In genomic region chr3:114809668-114810413, GRCh38 we compare ENCODE assay signal across 11 cellular contexts.
A peak's percentile ranks its signal among the peaks of the same experiment; 100 is the strongest.
DNase-seq lines count a peak whose midpoint lies in the region; ATAC-seq and TF ChIP-seq lines count a peak whose summit lies in the region.
"Had no signal": no experiment of that assay in that cellular context is flagged by ENCODE, and none has a peak within 500 bp of the region (broad histone marks: within the 10 kb centered on the region; RNA-seq: fewer than 3 reads in every experiment).

No MANE protein-coding gene starts in this region.

- no peaks in the 10 kb centered on the region for H3K36me3 ChIP-seq in upper lobe of left lung
- H3K36me3 ChIP-seq: heart right ventricle, thoracic aorta had no signal

- H3K4me1 ChIP-seq in upper lobe of left lung: no peaks in the 10 kb centered on the region
- H3K4me1 ChIP-seq: heart right ventricle had no signal

- peak; percentile 59 for DNase-seq in GM13977 (ENCODE audit: low spot score)
- peak; percentile 26 for DNase-seq in HT1080 (ENCODE audit: low read depth)
- no peak for DNase-seq in left colon
- no peak for DNase-seq in activated effector memory CD4-positive, alpha-beta T cell treated with anti-CD3 and anti-CD28 coated beads, Interleukin-2, amount 50 U/mL, for 16 hours
- DNase-seq in NCI-H82 (lab: John Stamatoyannopoulos, UW): no peak
- no peak for DNase-seq in T-helper 9 cell
- no peak for DNase-seq in upper lobe of left lung
- DNase-seq: heart right ventricle had no signal

- TF ChIP-seq POLR2A in upper lobe of left lung (IDR thresholded peaks at IDR 0.05): no peak

- H3K4me3 ChIP-seq in upper lobe of left lung: no peak overlapping the region
- H3K4me3 ChIP-seq: heart right ventricle, K562, thoracic aorta had no signal

- peaks cover 0 to 3% (median 0%) of the 10 kb centered on the region in 4 donors for H3K9me3 ChIP-seq in upper lobe of left lung
- H3K9me3 ChIP-seq: thoracic aorta had no signal

- 52 to 69% methylated on average over 5 of the region's 5 CpGs for WGBS in upper lobe of left lung, 2 donors

- peak; percentile 100 for ATAC-seq in GM21526 (IDR thresholded peaks at IDR 0.05; ENCODE audit: low FRiP score, unreplicated experiment)
- peak; percentile 58 for ATAC-seq in left colon
- ATAC-seq in upper lobe of left lung (ENCODE audit: low FRiP score in 2 of 2): no peak
- ATAC-seq: K562 had no signal

- intact Hi-C loops in left colon (cut with DNase I, micrococcal nuclease): no loop called here

- H3K27me3 ChIP-seq in upper lobe of left lung: no peaks in the 10 kb centered on the region
- H3K27me3 ChIP-seq: heart right ventricle had no signal

- H3K27ac ChIP-seq in upper lobe of left lung: no peak overlapping the region
- H3K27ac ChIP-seq: heart right ventricle, thoracic aorta had no signal

- in situ Hi-C loops in GM13977 (cut with MboI; ENCODE audit: low pct_unique_long_range_greater_than_20kb, low sequenced_read_pairs, unreplicated experiment): no loop called here

- TF ChIP-seq EP300 in upper lobe of left lung (IDR thresholded peaks at IDR 0.05): no peak

- TF ChIP-seq CTCF in GM13977 (IDR thresholded peaks at IDR 0.05; ENCODE audit: extremely low read depth, insufficient read depth, missing control alignments) (no peak), upper lobe of left lung (IDR thresholded peaks at IDR 0.05) (no peak)

Comparison
In these comparisons a context has a peak if more than half of its experiments do, and no peak if none do; other contexts are left out.
1. DNase-seq: peak in GM13977 (single experiment) and HT1080 (single experiment); none in left colon (0 of 2), activated effector memory CD4-positive, alpha-beta T cell treated with anti-CD3 and anti-CD28 coated beads, Interleukin-2, amount 50 U/mL, for 16 hours (single experiment), NCI-H82 (single experiment), T-helper 9 cell (single experiment) and upper lobe of left lung (0 of 2).
2. ATAC-seq: peak in GM21526 (single experiment) and left colon (single experiment); none in upper lobe of left lung (0 of 2).